ENCODE assay signal across 1 cellular context in the genomic region with DNA sequence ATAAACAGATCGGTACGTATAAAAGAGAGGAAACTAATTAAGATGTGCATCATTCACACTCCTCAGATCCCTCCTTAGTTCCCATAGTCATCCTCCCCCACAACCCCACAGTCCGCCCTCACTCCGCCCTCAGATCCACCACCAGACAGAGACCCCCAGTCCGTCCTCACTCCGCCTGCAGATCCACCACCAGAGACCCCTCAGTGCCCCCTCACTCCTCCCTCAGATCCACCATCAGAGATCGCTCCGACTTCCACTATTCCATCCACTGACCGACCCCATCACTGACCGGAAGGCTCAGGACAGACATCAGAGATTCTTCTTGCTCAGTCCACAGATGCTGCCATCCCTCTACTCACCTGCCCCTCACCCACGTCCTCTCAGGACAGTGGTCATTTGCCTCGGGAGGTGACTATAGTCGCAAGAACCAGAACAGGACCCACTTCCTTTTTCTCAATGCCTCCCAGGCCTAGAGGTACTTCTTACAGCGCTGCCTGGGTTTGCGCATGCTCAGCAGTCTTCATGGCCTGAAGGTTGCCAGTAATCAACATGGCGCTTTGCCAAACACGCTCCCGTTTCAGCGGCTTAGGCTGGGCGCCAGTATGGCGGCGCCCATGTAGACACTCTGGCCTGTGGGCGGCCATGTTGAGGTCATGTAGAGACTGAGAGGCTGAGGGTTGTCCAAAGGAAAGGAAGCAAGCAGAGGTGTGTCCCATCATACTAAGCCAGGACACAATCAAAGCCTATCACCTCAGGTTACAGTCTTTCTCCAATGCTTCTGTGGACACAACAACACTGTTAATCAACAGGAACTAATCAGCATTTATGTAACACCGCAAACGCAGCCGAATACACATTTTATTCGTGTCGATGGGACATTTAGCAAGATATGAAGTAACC.
TF ChIP-seq lines count a peak whose summit lies in the region.

A gene (minus strand): TSS at position 508 of the 900 bp plus-strand sequence. CDS start 3,009 bp downstream, outside the sequence.

TF ChIP-seq in HepG2, 621 proteins besides CTCF, POLR2A, EP300 and RAD21 (continued from another document and continues in another):
- TF ChIP-seq, protein P1, sequence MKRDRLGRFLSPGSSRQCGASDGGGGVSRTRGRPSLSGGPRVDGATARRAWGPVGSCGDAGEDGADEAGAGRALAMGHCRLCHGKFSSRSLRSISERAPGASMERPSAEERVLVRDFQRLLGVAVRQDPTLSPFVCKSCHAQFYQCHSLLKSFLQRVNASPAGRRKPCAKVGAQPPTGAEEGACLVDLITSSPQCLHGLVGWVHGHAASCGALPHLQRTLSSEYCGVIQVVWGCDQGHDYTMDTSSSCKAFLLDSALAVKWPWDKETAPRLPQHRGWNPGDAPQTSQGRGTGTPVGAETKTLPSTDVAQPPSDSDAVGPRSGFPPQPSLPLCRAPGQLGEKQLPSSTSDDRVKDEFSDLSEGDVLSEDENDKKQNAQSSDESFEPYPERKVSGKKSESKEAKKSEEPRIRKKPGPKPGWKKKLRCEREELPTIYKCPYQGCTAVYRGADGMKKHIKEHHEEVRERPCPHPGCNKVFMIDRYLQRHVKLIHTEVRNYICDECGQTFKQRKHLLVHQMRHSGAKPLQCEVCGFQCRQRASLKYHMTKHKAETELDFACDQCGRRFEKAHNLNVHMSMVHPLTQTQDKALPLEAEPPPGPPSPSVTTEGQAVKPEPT (CRISPR knock-in tag; IDR thresholded peaks at IDR 0.05; ENCODE audit: low read depth), result 0 out of 2 replicates have a peak, but pooled peaks have one; percentile 22
- TF ChIP-seq POGZ (CRISPR knock-in tag; IDR thresholded peaks at IDR 0.05) (peak; percentile 95), KDM3A (CRISPR knock-in tag; IDR thresholded peaks at IDR 0.05; ENCODE audit: low read depth) (no peak), HNF4G (IDR thresholded peaks at IDR 0.05; ENCODE audit: borderline replicate concordance, low read depth, low read length) (no peak), HNF4G (CRISPR knock-in tag; IDR thresholded peaks at IDR 0.05; ENCODE audit: borderline replicate concordance, low read depth) (no peak), ZNF737 (CRISPR knock-in tag; IDR thresholded peaks at IDR 0.05; ENCODE audit: borderline replicate concordance) (no peak), ZNF124 (CRISPR knock-in tag; IDR thresholded peaks at IDR 0.05) (peak; percentile 23; the same call in 1 of the 2 replicates), REL (CRISPR knock-in tag; conservative IDR thresholded peaks at IDR 0.05) (no peak), MXI1 (IDR thresholded peaks at IDR 0.05; ENCODE audit: borderline replicate concordance, low read depth, low read length) (peak; percentile 78; the same call in 1 of the 3 replicates), ZFP90 (CRISPR knock-in tag; IDR thresholded peaks at IDR 0.05; ENCODE audit: borderline replicate concordance) (peak; percentile 87; the same call in 1 of the 2 replicates), POLR2AphosphoS2 (IDR thresholded peaks at IDR 0.05; ENCODE audit: low read depth, low read length) (no peak), KMT2B (CRISPR knock-in tag; IDR thresholded peaks at IDR 0.05) (peak; percentile 91), MAFF (IDR thresholded peaks at IDR 0.05; ENCODE audit: low read depth, low read length) (peak; percentile 42), SP5 (CRISPR knock-in tag; IDR thresholded peaks at IDR 0.05; ENCODE audit: borderline replicate concordance, low read depth) (peak; percentile 38; the same call in 1 of the 2 replicates), NFKB2 (CRISPR knock-in tag; IDR thresholded peaks at IDR 0.05; ENCODE audit: borderline replicate concordance) (0 out of 2 replicates have a peak, but pooled peaks have one; percentile 35), SRF (IDR thresholded peaks at IDR 0.05; ENCODE audit: low read depth, low read length) (no peak), PHF21A (CRISPR knock-in tag; IDR thresholded peaks at IDR 0.05) (peak; percentile 55; the same call in 1 of the 2 replicates), KAT7 (CRISPR knock-in tag; IDR thresholded peaks at IDR 0.05; ENCODE audit: borderline replicate concordance) (peak; percentile 88; the same call in 1 of the 2 replicates), RFXANK (CRISPR knock-in tag; IDR thresholded peaks at IDR 0.05) (no peak), ZMYM4 (CRISPR knock-in tag; IDR thresholded peaks at IDR 0.05) (peak; percentile 89), REPIN1 (CRISPR knock-in tag; IDR thresholded peaks at IDR 0.05; ENCODE audit: borderline replicate concordance, low read depth) (no peak; the same call in 1 of the 2 replicates), ARHGAP35 (CRISPR knock-in tag; IDR thresholded peaks at IDR 0.05; ENCODE audit: borderline replicate concordance) (0 out of 2 replicates have a peak, but pooled peaks have one; percentile 54), ZNF605 (CRISPR knock-in tag; IDR thresholded peaks at IDR 0.05) (peak; percentile 80), KDM5B (CRISPR knock-in tag; IDR thresholded peaks at IDR 0.05; ENCODE audit: borderline replicate concordance) (peak; percentile 76; the same call in 1 of the 2 replicates), ISL2 (CRISPR knock-in tag; IDR thresholded peaks at IDR 0.05) (no peak), HOXA5 (CRISPR knock-in tag; IDR thresholded peaks at IDR 0.05) (0 out of 2 replicates have a peak, but pooled peaks have one; percentile 44), GLI4 (CRISPR knock-in tag; IDR thresholded peaks at IDR 0.05; ENCODE audit: borderline replicate concordance) (no peak), SMARCE1 (IDR thresholded peaks at IDR 0.05; ENCODE audit: borderline replicate concordance) (no peak), ZNF660 (CRISPR knock-in tag; IDR thresholded peaks at IDR 0.05; ENCODE audit: borderline replicate concordance, low read depth) (no peak), FOXO1 (CRISPR knock-in tag; IDR thresholded peaks at IDR 0.05) (0 out of 2 replicates have a peak, but pooled peaks have one; percentile 45), ELF1 (CRISPR knock-in tag; IDR thresholded peaks at IDR 0.05) (peak; percentile 85), TBX2 (CRISPR knock-in tag; IDR thresholded peaks at IDR 0.05; ENCODE audit: borderline replicate concordance) (peak; percentile 42; the same call in 1 of the 2 replicates), ZFP62 (CRISPR knock-in tag; IDR thresholded peaks at IDR 0.05) (no peak), SATB2 (CRISPR knock-in tag; IDR thresholded peaks at IDR 0.05) (no peak), ZNF101 (CRISPR knock-in tag; IDR thresholded peaks at IDR 0.05; ENCODE audit: borderline replicate concordance, low read depth) (no peak), CC2D1A (CRISPR knock-in tag; IDR thresholded peaks at IDR 0.05) (no peak), ZFY (CRISPR knock-in tag; IDR thresholded peaks at IDR 0.05) (peak; percentile 97), ZNF607 (CRISPR knock-in tag; IDR thresholded peaks at IDR 0.05; ENCODE audit: borderline replicate concordance) (peak; percentile 47; the same call in 1 of the 2 replicates), JUND (CRISPR knock-in tag; IDR thresholded peaks at IDR 0.05) (no peak), ERF (CRISPR knock-in tag; IDR thresholded peaks at IDR 0.05) (peak; percentile 88), ZNF788 (CRISPR knock-in tag; IDR thresholded peaks at IDR 0.05; ENCODE audit: borderline replicate concordance) (peak; percentile 55; the same call in 1 of the 2 replicates), FIP1L1 (IDR thresholded peaks at IDR 0.05; ENCODE audit: borderline replicate concordance, insufficient read depth, low read depth, low read length) (no peak), XRCC5 (optimal IDR thresholded peaks at IDR 0.05; ENCODE audit: low read length) (peak; percentile 24), MAFK (conservative IDR thresholded peaks at IDR 0.05 in 1 of 2, IDR thresholded peaks at IDR 0.05 in 1 of 2; ENCODE audit: low read length in 2 of 2) (peak; percentile 71 to 84), POLR2AphosphoS5 (IDR thresholded peaks at IDR 0.05; ENCODE audit: low read depth, low read length) (peak; percentile 84), ZNF652 (CRISPR knock-in tag; IDR thresholded peaks at IDR 0.05; ENCODE audit: borderline replicate concordance, low read depth) (0 out of 2 replicates have a peak, but pooled peaks have one; percentile 14)
- TF ChIP-seq, protein P2, sequence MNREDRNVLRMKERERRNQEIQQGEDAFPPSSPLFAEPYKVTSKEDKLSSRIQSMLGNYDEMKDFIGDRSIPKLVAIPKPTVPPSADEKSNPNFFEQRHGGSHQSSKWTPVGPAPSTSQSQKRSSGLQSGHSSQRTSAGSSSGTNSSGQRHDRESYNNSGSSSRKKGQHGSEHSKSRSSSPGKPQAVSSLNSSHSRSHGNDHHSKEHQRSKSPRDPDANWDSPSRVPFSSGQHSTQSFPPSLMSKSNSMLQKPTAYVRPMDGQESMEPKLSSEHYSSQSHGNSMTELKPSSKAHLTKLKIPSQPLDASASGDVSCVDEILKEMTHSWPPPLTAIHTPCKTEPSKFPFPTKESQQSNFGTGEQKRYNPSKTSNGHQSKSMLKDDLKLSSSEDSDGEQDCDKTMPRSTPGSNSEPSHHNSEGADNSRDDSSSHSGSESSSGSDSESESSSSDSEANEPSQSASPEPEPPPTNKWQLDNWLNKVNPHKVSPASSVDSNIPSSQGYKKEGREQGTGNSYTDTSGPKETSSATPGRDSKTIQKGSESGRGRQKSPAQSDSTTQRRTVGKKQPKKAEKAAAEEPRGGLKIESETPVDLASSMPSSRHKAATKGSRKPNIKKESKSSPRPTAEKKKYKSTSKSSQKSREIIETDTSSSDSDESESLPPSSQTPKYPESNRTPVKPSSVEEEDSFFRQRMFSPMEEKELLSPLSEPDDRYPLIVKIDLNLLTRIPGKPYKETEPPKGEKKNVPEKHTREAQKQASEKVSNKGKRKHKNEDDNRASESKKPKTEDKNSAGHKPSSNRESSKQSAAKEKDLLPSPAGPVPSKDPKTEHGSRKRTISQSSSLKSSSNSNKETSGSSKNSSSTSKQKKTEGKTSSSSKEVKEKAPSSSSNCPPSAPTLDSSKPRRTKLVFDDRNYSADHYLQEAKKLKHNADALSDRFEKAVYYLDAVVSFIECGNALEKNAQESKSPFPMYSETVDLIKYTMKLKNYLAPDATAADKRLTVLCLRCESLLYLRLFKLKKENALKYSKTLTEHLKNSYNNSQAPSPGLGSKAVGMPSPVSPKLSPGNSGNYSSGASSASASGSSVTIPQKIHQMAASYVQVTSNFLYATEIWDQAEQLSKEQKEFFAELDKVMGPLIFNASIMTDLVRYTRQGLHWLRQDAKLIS (CRISPR knock-in tag; IDR thresholded peaks at IDR 0.05), result no peak
- TF ChIP-seq, protein P3, sequence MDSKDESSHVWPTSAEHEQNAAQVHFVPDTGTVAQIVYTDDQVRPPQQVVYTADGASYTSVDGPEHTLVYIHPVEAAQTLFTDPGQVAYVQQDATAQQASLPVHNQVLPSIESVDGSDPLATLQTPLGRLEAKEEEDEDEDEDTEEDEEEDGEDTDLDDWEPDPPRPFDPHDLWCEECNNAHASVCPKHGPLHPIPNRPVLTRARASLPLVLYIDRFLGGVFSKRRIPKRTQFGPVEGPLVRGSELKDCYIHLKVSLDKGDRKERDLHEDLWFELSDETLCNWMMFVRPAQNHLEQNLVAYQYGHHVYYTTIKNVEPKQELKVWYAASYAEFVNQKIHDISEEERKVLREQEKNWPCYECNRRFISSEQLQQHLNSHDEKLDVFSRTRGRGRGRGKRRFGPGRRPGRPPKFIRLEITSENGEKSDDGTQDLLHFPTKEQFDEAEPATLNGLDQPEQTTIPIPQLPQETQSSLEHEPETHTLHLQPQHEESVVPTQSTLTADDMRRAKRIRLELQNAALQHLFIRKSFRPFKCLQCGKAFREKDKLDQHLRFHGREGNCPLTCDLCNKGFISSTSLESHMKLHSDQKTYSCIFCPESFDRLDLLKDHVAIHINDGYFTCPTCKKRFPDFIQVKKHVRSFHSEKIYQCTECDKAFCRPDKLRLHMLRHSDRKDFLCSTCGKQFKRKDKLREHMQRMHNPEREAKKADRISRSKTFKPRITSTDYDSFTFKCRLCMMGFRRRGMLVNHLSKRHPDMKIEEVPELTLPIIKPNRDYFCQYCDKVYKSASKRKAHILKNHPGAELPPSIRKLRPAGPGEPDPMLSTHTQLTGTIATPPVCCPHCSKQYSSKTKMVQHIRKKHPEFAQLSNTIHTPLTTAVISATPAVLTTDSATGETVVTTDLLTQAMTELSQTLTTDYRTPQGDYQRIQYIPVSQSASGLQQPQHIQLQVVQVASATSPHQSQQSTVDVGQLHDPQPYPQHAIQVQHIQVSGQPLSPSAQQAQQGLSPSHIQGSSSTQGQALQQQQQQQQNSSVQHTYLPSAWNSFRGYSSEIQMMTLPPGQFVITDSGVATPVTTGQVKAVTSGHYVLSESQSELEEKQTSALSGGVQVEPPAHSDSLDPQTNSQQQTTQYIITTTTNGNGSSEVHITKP (CRISPR knock-in tag; IDR thresholded peaks at IDR 0.05; ENCODE audit: low read depth), result 0 out of 2 replicates have a peak, but pooled peaks have one; percentile 55
- TF ChIP-seq, protein P4, sequence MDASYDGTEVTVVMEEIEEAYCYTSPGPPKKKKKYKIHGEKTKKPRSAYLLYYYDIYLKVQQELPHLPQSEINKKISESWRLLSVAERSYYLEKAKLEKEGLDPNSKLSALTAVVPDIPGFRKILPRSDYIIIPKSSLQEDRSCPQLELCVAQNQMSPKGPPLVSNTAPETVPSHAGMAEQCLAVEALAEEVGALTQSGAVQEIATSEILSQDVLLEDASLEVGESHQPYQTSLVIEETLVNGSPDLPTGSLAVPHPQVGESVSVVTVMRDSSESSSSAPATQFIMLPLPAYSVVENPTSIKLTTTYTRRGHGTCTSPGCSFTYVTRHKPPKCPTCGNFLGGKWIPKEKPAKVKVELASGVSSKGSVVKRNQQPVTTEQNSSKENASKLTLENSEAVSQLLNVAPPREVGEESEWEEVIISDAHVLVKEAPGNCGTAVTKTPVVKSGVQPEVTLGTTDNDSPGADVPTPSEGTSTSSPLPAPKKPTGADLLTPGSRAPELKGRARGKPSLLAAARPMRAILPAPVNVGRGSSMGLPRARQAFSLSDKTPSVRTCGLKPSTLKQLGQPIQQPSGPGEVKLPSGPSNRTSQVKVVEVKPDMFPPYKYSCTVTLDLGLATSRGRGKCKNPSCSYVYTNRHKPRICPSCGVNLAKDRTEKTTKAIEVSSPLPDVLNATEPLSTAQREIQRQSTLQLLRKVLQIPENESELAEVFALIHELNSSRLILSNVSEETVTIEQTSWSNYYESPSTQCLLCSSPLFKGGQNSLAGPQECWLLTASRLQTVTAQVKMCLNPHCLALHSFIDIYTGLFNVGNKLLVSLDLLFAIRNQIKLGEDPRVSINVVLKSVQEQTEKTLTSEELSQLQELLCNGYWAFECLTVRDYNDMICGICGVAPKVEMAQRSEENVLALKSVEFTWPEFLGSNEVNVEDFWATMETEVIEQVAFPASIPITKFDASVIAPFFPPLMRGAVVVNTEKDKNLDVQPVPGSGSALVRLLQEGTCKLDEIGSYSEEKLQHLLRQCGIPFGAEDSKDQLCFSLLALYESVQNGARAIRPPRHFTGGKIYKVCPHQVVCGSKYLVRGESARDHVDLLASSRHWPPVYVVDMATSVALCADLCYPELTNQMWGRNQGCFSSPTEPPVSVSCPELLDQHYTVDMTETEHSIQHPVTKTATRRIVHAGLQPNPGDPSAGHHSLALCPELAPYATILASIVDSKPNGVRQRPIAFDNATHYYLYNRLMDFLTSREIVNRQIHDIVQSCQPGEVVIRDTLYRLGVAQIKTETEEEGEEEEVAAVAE (CRISPR knock-in tag; IDR thresholded peaks at IDR 0.05; ENCODE audit: borderline replicate concordance), result peak; percentile 82; the same call in 1 of the 2 replicates
- TF ChIP-seq, protein P5, sequence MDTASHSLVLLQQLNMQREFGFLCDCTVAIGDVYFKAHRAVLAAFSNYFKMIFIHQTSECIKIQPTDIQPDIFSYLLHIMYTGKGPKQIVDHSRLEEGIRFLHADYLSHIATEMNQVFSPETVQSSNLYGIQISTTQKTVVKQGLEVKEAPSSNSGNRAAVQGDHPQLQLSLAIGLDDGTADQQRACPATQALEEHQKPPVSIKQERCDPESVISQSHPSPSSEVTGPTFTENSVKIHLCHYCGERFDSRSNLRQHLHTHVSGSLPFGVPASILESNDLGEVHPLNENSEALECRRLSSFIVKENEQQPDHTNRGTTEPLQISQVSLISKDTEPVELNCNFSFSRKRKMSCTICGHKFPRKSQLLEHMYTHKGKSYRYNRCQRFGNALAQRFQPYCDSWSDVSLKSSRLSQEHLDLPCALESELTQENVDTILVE (CRISPR knock-in tag; IDR thresholded peaks at IDR 0.05), result peak; percentile 80; the same call in 1 of the 2 replicates
